In genomic region chr13:95660981-95661581, GRCh38 we compare ENCODE assay signal across 8 cellular contexts. TPM values are rescaled to one million over a fixed set of nuclear protein-coding genes. Genes with fewer than 3 reads are reported as not detected.
A peak's percentile ranks its signal among the peaks of the same experiment; 100 is the strongest.
DNase-seq lines count a peak whose midpoint lies in the region; ATAC-seq and TF ChIP-seq lines count a peak whose summit lies in the region.

No MANE protein-coding gene starts in this region.

- H3K27me3 Mint-ChIP-seq in activated naive CD4-positive, alpha-beta T cell treated with anti-CD3 and anti-CD28 coated beads for 36 hours (ENCODE audit: low read depth) = peaks cover 12% of the 10 kb centered on the region

- DNase-seq in activated naive CD4-positive, alpha-beta T cell treated with anti-CD3 and anti-CD28 coated beads for 36 hours = peak; percentile 36
- no peak for DNase-seq in activated naive CD4-positive, alpha-beta T cell (lab: John Stamatoyannopoulos, UW)
- DNase-seq in NCI-H1105 (lab: John Stamatoyannopoulos, UW) = peak; percentile 6
- peak in 3 of 7 donors; percentile 23 to 45 (median 29) for DNase-seq in adrenal gland
- DNase-seq in ureter (ENCODE audit: low spot score) = no peak
- DNase-seq in sciatic nerve (ENCODE audit: low spot score) = no peak

- H3K9me3 Mint-ChIP-seq in activated naive CD4-positive, alpha-beta T cell treated with anti-CD3 and anti-CD28 coated beads for 36 hours = peaks cover 20% of the 10 kb centered on the region

- H3K9ac ChIP-seq in liver (ENCODE audit: low read depth in 1 of 2, low read length in 2 of 2) = no peak overlapping the region

- CTCF ChIA-PET in activated naive CD4-positive, alpha-beta T cell treated with anti-CD3 and anti-CD28 coated beads for 36 hours (lab: Charles Lee) = interaction anchor here (0.6 to 3.9 kb wide), 14 partner anchors 14 to 1084 kb away, joined by 3 to 28 read pairs (median 5); no protein-coding TSS in a partner anchor

- H3K27ac Mint-ChIP-seq in activated naive CD4-positive, alpha-beta T cell treated with anti-CD3 and anti-CD28 coated beads for 36 hours = no peak overlapping the region

- H3K27me3 ChIP-seq in adrenal gland (no peaks in the 10 kb centered on the region), liver (ENCODE audit: control insufficient read depth in 4 of 4, insufficient read depth in 4 of 4, low read length in 3 of 4) (no peaks in the 10 kb centered on the region)

- ATAC-seq in GM18861 (IDR thresholded peaks at IDR 0.05; ENCODE audit: unreplicated experiment) (no peak), sciatic nerve (no peak)

- no peaks in the 10 kb centered on the region for H3K4me1 ChIP-seq in adrenal gland (replicated peaks in 1 of 2)
- no peaks in the 10 kb centered on the region for H3K4me1 ChIP-seq in liver (ENCODE audit: control insufficient read depth in 4 of 4, insufficient read depth in 4 of 4, low read length in 3 of 4)

- H3K27ac ChIP-seq in adrenal gland (no peak overlapping the region), liver (ENCODE audit: low read depth in 1 of 2, low read length in 2 of 2) (no peak overlapping the region)

- TF ChIP-seq CTCF in adrenal gland (IDR thresholded peaks at IDR 0.05) (peak; percentile 19 to 63 (median 44)), liver (IDR thresholded peaks at IDR 0.05; ENCODE audit: low read depth, low read length, missing input control) (peak; percentile 55)

- H3K36me3 Mint-ChIP-seq in activated naive CD4-positive, alpha-beta T cell treated with anti-CD3 and anti-CD28 coated beads for 36 hours (ENCODE audit: low read depth) = no peaks in the 10 kb centered on the region

- H3K9me3 ChIP-seq in adrenal gland (replicated peaks in 1 of 3) = peaks cover 0 to 16% (median 0%) of the 10 kb centered on the region in 3 donors
- H3K9me3 ChIP-seq in liver (ENCODE audit: control insufficient read depth in 4 of 4, low read length in 3 of 4) = peaks cover 2 to 28% (median 14%) of the 10 kb centered on the region in 4 donors

- H3K4me1 Mint-ChIP-seq in activated naive CD4-positive, alpha-beta T cell treated with anti-CD3 and anti-CD28 coated beads for 36 hours (ENCODE audit: low read depth) = no peaks in the 10 kb centered on the region

- H3K4me3 ChIP-seq in adrenal gland (no peak overlapping the region), liver (ENCODE audit: low read depth in 1 of 3, low read length in 3 of 3) (no peak overlapping the region)

- no peak overlapping the region for H3K4me3 Mint-ChIP-seq in activated naive CD4-positive, alpha-beta T cell treated with anti-CD3 and anti-CD28 coated beads for 36 hours

- H3K36me3 ChIP-seq in adrenal gland (replicated peaks in 1 of 2) (no peaks in the 10 kb centered on the region), liver (ENCODE audit: control insufficient read depth in 4 of 4, insufficient read depth in 3 of 4, low read depth in 1 of 4, low read length in 3 of 4) (no peaks in the 10 kb centered on the region)

- peak; percentile 79 for TF ChIP-seq RAD21 in liver (IDR thresholded peaks at IDR 0.05)

- intact Hi-C loops in activated naive CD4-positive, alpha-beta T cell treated with anti-CD3 and anti-CD28 coated beads for 36 hours (cut with micrococcal nuclease) = loop anchor here (1.0 to 2.0 kb wide), 4 partner anchors 37 to 173 kb away; no protein-coding TSS in a partner anchor
- intact Hi-C loops in adrenal gland (cut with DNase I) = no loop called here
- intact Hi-C loops in sciatic nerve (cut with DNase I) = no loop called here

- TF ChIP-seq POLR2A in adrenal gland (IDR thresholded peaks at IDR 0.05) = no peak

TF ChIP-seq in liver, 16 proteins besides CTCF, POLR2A, EP300 and RAD21:
- TF ChIP-seq RXRA (IDR thresholded peaks at IDR 0.05) = no peak
- no peak for TF ChIP-seq TAF1 (conservative IDR thresholded peaks at IDR 0.05)
- no peak for TF ChIP-seq HNF4G (IDR thresholded peaks at IDR 0.05)
- TF ChIP-seq MAX (IDR thresholded peaks at IDR 0.05) = no peak
- no peak for TF ChIP-seq NR2F2 (IDR thresholded peaks at IDR 0.05)

RNA-seq across cellular contexts. Expression of gene DNAJC3, which starts 15.9 kb away (rescaled TPM):
- total RNA-seq in activated naive CD4-positive, alpha-beta T cell treated with anti-CD3 and anti-CD28 coated beads for 36 hours = 10 to 100 TPM; 13.8 to 14.0 TPM
- 10 to 100 TPM; 40.6 to 99.0 (median 48.1) TPM for total RNA-seq in adrenal gland
- 10 to 100 TPM in 1 of 3 donors, 1 to 10 TPM in 2; 8.7 to 71.0 (median 9.4) TPM for polyA plus RNA-seq in adrenal gland
- total RNA-seq in liver = 100 to 1,000 TPM in 1 of 2 donors, 10 to 100 TPM in 1; 40.3 to 121 TPM
- 10 to 100 TPM; 32.0 to 33.9 TPM for polyA plus RNA-seq in liver
- 56.5 TPM for total RNA-seq in ureter
- total RNA-seq in sciatic nerve = 49.9 TPM

RNA-seq across cellular contexts. Expression of gene DZIP1, which starts 16.6 kb away (rescaled TPM):
- under 1 TPM; 0.15 to 0.41 TPM for total RNA-seq in activated naive CD4-positive, alpha-beta T cell treated with anti-CD3 and anti-CD28 coated beads for 36 hours
- 10 to 100 TPM in 2 of 8 donors, 1 to 10 TPM in 6; 6.7 to 16.7 (median 9.5) TPM for total RNA-seq in adrenal gland
- polyA plus RNA-seq in adrenal gland = 10 to 100 TPM in 2 of 3 donors, 1 to 10 TPM in 1; 9.9 to 16.1 (median 13.2) TPM
- total RNA-seq in liver = 1 to 10 TPM; 2.0 TPM
- under 1 TPM; 0.46 to 0.73 TPM for polyA plus RNA-seq in liver
- 17.2 TPM for total RNA-seq in ureter
- total RNA-seq in sciatic nerve = 34.5 TPM

Comparison
In these comparisons a context has a peak if more than half of its experiments do, and no peak if none do; other contexts are left out.
1. DNase-seq: peak in activated naive CD4-positive, alpha-beta T cell treated with anti-CD3 and anti-CD28 coated beads for 36 hours (single experiment) and NCI-H1105 (single experiment); none in activated naive CD4-positive, alpha-beta T cell (0 of 4), ureter (single experiment) and sciatic nerve (single experiment).